ENCODE assay signal across 2 cellular contexts in genomic region chr2:227509086-227509485, GRCh38.
TF ChIP-seq lines count a peak whose summit lies in the region.

No MANE protein-coding gene starts in this region.

TF ChIP-seq in A549, 52 proteins besides CTCF, POLR2A, EP300 and RAD21 (continued from another document):
- TF ChIP-seq USF2 (IDR thresholded peaks at IDR 0.05) (no peak), BHLHE40 (IDR thresholded peaks at IDR 0.05; ENCODE audit: low read depth, low read length) (no peak), HOXB13 (CRISPR knock-in tag; IDR thresholded peaks at IDR 0.05; ENCODE audit: low read depth) (no peak), PBX3 (IDR thresholded peaks at IDR 0.05) (no peak), TFCP2L1 (CRISPR knock-in tag; IDR thresholded peaks at IDR 0.05) (no peak), HMGXB4 (CRISPR knock-in tag; IDR thresholded peaks at IDR 0.05; ENCODE audit: borderline replicate concordance) (no peak), HEYL (CRISPR knock-in tag; IDR thresholded peaks at IDR 0.05) (no peak), NFE2L2 (conservative IDR thresholded peaks at IDR 0.05; ENCODE audit: low read length) (no peak), JUN (IDR thresholded peaks at IDR 0.05) (no peak), ZSCAN20 (CRISPR knock-in tag; IDR thresholded peaks at IDR 0.05) (no peak), HOXB5 (CRISPR knock-in tag; IDR thresholded peaks at IDR 0.05) (no peak), CHD2 (IDR thresholded peaks at IDR 0.05; ENCODE audit: low read length, partially characterized antibody) (no peak), KDM1A (IDR thresholded peaks at IDR 0.05; ENCODE audit: low read depth) (no peak), RFX5 (IDR thresholded peaks at IDR 0.05) (no peak)
- TF ChIP-seq, protein P1, sequence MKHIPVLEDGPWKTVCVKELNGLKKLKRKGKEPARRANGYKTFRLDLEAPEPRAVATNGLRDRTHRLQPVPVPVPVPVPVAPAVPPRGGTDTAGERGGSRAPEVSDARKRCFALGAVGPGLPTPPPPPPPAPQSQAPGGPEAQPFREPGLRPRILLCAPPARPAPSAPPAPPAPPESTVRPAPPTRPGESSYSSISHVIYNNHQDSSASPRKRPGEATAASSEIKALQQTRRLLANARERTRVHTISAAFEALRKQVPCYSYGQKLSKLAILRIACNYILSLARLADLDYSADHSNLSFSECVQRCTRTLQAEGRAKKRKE (CRISPR knock-in tag; IDR thresholded peaks at IDR 0.05; ENCODE audit: low read depth) = no peak

TF ChIP-seq in SK-N-SH, 30 proteins besides CTCF, POLR2A, EP300 and RAD21 (continued from another document):
- TF ChIP-seq RXRA (IDR thresholded peaks at IDR 0.05; ENCODE audit: borderline replicate concordance, low read depth) = no peak
- TF ChIP-seq, protein P2, sequence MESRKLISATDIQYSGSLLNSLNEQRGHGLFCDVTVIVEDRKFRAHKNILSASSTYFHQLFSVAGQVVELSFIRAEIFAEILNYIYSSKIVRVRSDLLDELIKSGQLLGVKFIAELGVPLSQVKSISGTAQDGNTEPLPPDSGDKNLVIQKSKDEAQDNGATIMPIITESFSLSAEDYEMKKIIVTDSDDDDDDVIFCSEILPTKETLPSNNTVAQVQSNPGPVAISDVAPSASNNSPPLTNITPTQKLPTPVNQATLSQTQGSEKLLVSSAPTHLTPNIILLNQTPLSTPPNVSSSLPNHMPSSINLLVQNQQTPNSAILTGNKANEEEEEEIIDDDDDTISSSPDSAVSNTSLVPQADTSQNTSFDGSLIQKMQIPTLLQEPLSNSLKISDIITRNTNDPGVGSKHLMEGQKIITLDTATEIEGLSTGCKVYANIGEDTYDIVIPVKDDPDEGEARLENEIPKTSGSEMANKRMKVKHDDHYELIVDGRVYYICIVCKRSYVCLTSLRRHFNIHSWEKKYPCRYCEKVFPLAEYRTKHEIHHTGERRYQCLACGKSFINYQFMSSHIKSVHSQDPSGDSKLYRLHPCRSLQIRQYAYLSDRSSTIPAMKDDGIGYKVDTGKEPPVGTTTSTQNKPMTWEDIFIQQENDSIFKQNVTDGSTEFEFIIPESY (IDR thresholded peaks at IDR 0.05; ENCODE audit: borderline replicate concordance, low read depth) = no peak
- TF ChIP-seq FOSL2 (IDR thresholded peaks at IDR 0.05; ENCODE audit: borderline replicate concordance, low read depth) = no peak
- TF ChIP-seq SMC3 (IDR thresholded peaks at IDR 0.05; ENCODE audit: low read depth, low read length) = no peak
